19 cellular contexts compared by ENCODE assay signal in the genomic region with DNA sequence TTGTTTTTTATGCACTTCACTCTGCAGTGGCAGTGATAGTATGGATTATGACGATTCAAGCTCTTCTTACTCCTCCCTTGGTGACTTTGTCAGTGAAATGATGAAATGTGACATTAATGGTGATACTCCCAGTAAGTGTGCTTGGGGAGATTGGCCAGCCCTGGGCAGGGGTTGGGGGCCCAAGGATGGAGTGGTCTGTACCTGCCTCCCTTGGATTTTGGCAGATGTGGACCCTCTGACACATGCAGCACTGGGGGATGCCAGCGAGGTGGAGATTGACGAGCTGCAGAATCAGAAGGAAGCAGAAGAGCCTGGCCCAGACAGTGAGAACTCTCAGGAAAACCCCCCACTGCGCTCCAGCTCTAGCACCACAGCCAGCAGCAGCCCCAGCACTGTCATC. TPM values are rescaled to one million over a fixed set of nuclear protein-coding genes. Genes with fewer than 3 reads are reported as not detected.
DNase-seq lines count a peak whose midpoint lies in the region; ATAC-seq, FAIRE-seq and TF ChIP-seq lines count a peak whose summit lies in the region.
"Had no signal": no experiment of that assay in that cellular context is flagged by ENCODE, and none has a peak within 500 bp of the region (broad histone marks: within the 10 kb centered on the region; RNA-seq: fewer than 3 reads in every experiment).

No MANE protein-coding gene starts in this region.

- no peak overlapping the region for H3K4me3 ChIP-seq in Panc1 (ENCODE audit: low read depth in 2 of 2, low read length in 2 of 2)
- H3K4me3 ChIP-seq in endothelial cell of umbilical vein (replicated peaks in 1 of 3; ENCODE audit: insufficient read depth in 1 of 3, low read depth in 1 of 3, low read length in 3 of 3), result no peak overlapping the region
- no peak overlapping the region for H3K4me3 ChIP-seq in stomach
- H3K4me3 ChIP-seq: HAP-1 had no signal

- H3K9me3 ChIP-seq in Panc1 (ENCODE audit: control insufficient read depth, insufficient read depth, low read depth, low read length) (no peaks in the 10 kb centered on the region), endothelial cell of umbilical vein (replicated peaks; ENCODE audit: control insufficient read depth, insufficient read depth, low read length) (no peaks in the 10 kb centered on the region), stomach (no peaks in the 10 kb centered on the region)
- H3K9me3 ChIP-seq: HAP-1 had no signal

- no peaks in the 10 kb centered on the region for H3K79me2 ChIP-seq in endothelial cell of umbilical vein (ENCODE audit: control insufficient read depth, insufficient read depth, low read length)

- WGBS in stomach, 5 donors, result 90 to 98% (median 94%) methylated on average over 4 of the region's 4 CpGs

- no peak overlapping the region for H3K4me2 ChIP-seq in endothelial cell of umbilical vein (ENCODE audit: insufficient read depth, low read length)

- no peak overlapping the region for H2AFZ ChIP-seq in endothelial cell of umbilical vein (ENCODE audit: low read depth, low read length)

- H3K9ac ChIP-seq in endothelial cell of umbilical vein (replicated peaks; ENCODE audit: extremely low read depth, insufficient read depth, low read length), result no peak overlapping the region

- CTCF ChIA-PET in Panc1 (lab: Charles Lee) (no interaction called here), endothelial cell of umbilical vein (lab: Charles Lee) (interaction anchor here (1.0 to 1.6 kb wide), 2 partner anchors 9 to 70 kb away, joined by 3 to 7 read pairs; no protein-coding TSS in a partner anchor)

- no peak for FAIRE-seq in endothelial cell of umbilical vein (lab: Jason Lieb, UNC)
- FAIRE-seq: D721Med, G401.6, GM12892, H1 had no signal

- H3K36me3 ChIP-seq in Panc1 (ENCODE audit: control insufficient read depth, insufficient read depth, low read length) (peaks cover 24% of the 10 kb centered on the region), endothelial cell of umbilical vein (ENCODE audit: control insufficient read depth in 2 of 2, extremely low read depth in 1 of 2, insufficient read depth in 2 of 2, low read length in 2 of 2) (peaks cover 36 to 59% of the 10 kb centered on the region in 2 experiments), stomach (peaks cover 84 to 100% (median 100%) of the 10 kb centered on the region in 4 donors)

- H3K27ac ChIP-seq in Panc1 (ENCODE audit: low read length) (no peak overlapping the region), endothelial cell of umbilical vein (ENCODE audit: insufficient read depth, low read depth, low read length) (no peak overlapping the region), stomach (no peak overlapping the region)
- H3K27ac ChIP-seq: HL-60 had no signal

- TF ChIP-seq POLR2A in endothelial cell of umbilical vein (IDR thresholded peaks at IDR 0.05; ENCODE audit: low read depth, low read length) (no peak), stomach (IDR thresholded peaks at IDR 0.05) (no peak)

- intact Hi-C loops in cardiac septum (cut with DNase I), result no loop called here
- intact Hi-C loops in left ventricle myocardium superior (cut with micrococcal nuclease), result no loop called here
- intact Hi-C loops in Panc1 (cut with micrococcal nuclease; ENCODE audit: unreplicated experiment), result no loop called here
- intact Hi-C loops in endothelial cell of umbilical vein (cut with micrococcal nuclease), result no loop called here
- intact Hi-C loops in stomach (cut with DNase I; ENCODE audit: low total_unique reads), result loop anchor here (10.0 kb wide), 1 partner anchor 419 kb away; no protein-coding TSS in a partner anchor

- POLR2A ChIA-PET in Panc1 (lab: Charles Lee) (no interaction called here), endothelial cell of umbilical vein (lab: Charles Lee) (no interaction called here)

- no peaks in the 10 kb centered on the region for H3K27me3 ChIP-seq in Panc1 (ENCODE audit: control insufficient read depth, insufficient read depth, low read length)
- H3K27me3 ChIP-seq in endothelial cell of umbilical vein (ENCODE audit: control insufficient read depth in 2 of 2, insufficient read depth in 2 of 2, low read length in 2 of 2), result no peaks in the 10 kb centered on the region
- H3K27me3 ChIP-seq in stomach, result no peaks in the 10 kb centered on the region

- no peak for TF ChIP-seq EP300 in stomach (IDR thresholded peaks at IDR 0.05)

- H3K4me1 ChIP-seq in Panc1 (ENCODE audit: control insufficient read depth, insufficient read depth, low read length), result no peaks in the 10 kb centered on the region
- H3K4me1 ChIP-seq in endothelial cell of umbilical vein (ENCODE audit: control insufficient read depth, extremely low read depth, insufficient read depth, low read length), result no peaks in the 10 kb centered on the region
- H3K4me1 ChIP-seq in stomach, result no peaks in the 10 kb centered on the region
- H3K4me1 ChIP-seq: HAP-1 had no signal

- no peak for ATAC-seq in left ventricle myocardium superior
- ATAC-seq in Panc1, result no peak

- no peaks in the 10 kb centered on the region for H3K9me1 ChIP-seq in endothelial cell of umbilical vein (replicated peaks; ENCODE audit: control insufficient read depth, extremely low read depth, insufficient read depth, low read length)

- in situ Hi-C loops in Panc1 (cut with HindIII; ENCODE audit: low pct_unique_long_range_greater_than_20kb, low sequenced_read_pairs), result no loop called here

- DNase-seq in cardiac septum (ENCODE audit: low spot score) (peak; percentile 51), left ventricle myocardium superior (no peak), Panc1 (ENCODE audit: low read depth, low spot score) (no peak), endothelial cell of umbilical vein (ENCODE audit: low read depth, low spot score) (no peak), HCEC 1CT (no peak), stomach (no peak), amygdala (lab: John Stamatoyannopoulos, UW) (no peak)
- DNase-seq: C1 segment of cervical spinal cord; CD4-positive, alpha-beta T cell; DMS153; DMS79 treated with DMSO at 0.1 percent for 48 hours; EL; KBM-7 had no signal

- TF ChIP-seq CTCF in Panc1 (IDR thresholded peaks at IDR 0.05) (no peak), endothelial cell of umbilical vein (IDR thresholded peaks at IDR 0.05; ENCODE audit: extremely low read depth in 1 of 2, insufficient read depth in 1 of 2, low read depth in 1 of 2, low read length in 2 of 2) (no peak), stomach (IDR thresholded peaks at IDR 0.05) (no peak)

- TSS peak; percentile 44 for BruUV-seq in Panc1 (replicated peaks; lab: Mats Ljungman, UMichigan)
- TSS peak; percentile 58 for BruUV-seq in endothelial cell of umbilical vein (replicated peaks; lab: Mats Ljungman, UMichigan)

- no peaks in the 10 kb centered on the region for H4K20me1 ChIP-seq in endothelial cell of umbilical vein (replicated peaks; ENCODE audit: control insufficient read depth, extremely low read depth, insufficient read depth, low read length)

- dilution Hi-C loops in endothelial cell of umbilical vein (cut with MboI; ENCODE audit: extremely low pct_ligation_motif_present, low sequenced_read_pairs), result no loop called here

TF ChIP-seq in endothelial cell of umbilical vein, 7 proteins besides CTCF, POLR2A, EP300 and RAD21 (continues in another document):
- TF ChIP-seq GATA2 (IDR thresholded peaks at IDR 0.05; ENCODE audit: insufficient read depth, insufficient read length, low read depth, low read length) (no peak), JUN (IDR thresholded peaks at IDR 0.05; ENCODE audit: borderline replicate concordance, insufficient read depth, insufficient read length, low read depth) (no peak)

RNA-seq across cellular contexts. Expression of a gene that starts 14.2 kb away (rescaled TPM):
- total RNA-seq in cardiac septum (33.1 TPM), left ventricle myocardium superior (46.4 TPM), Panc1 (2021; ENCODE audit: unreplicated experiment) (51.1 TPM), endothelial cell of umbilical vein (36.8 and 38.5 TPM in 2 replicates), stomach (100 to 1,000 TPM in 1 of 5 donors, 10 to 100 TPM in 4; 38.9 to 131 (median 54.0) TPM)
- polyA plus RNA-seq in Panc1 (2012; ENCODE audit: insufficient read length), result 42.9 TPM
- polyA plus RNA-seq in endothelial cell of umbilical vein (25.5 and 35.3 TPM in 2 replicates), stomach (10 to 100 TPM; 13.6 to 14.7 (median 14.2) TPM)
- 15.6 and 17.5 TPM in 2 replicates for polyA plus RNA-seq in endothelial cell of umbilical vein (2011; cell fraction: cytosol; rRNA removed)
- 72.4 and 96.5 TPM in 2 replicates for polyA plus RNA-seq in endothelial cell of umbilical vein (2011; cell fraction: nucleus; rRNA removed)
- 24.6 and 25.8 TPM in 2 replicates for polyA plus RNA-seq in endothelial cell of umbilical vein (2012)
- 73.1 and 89.7 TPM in 2 replicates for polyA minus RNA-seq in endothelial cell of umbilical vein
- 54.2 TPM for polyA minus RNA-seq in endothelial cell of umbilical vein (2011; cell fraction: cytosol; rRNA and poly(A)+ RNA removed)
- polyA minus RNA-seq in endothelial cell of umbilical vein (2011; cell fraction: nucleus; rRNA and poly(A)+ RNA removed), result 60.8 and 96.7 TPM in 2 replicates

RNA-seq across cellular contexts. Expression of a gene that starts 26.4 kb away (rescaled TPM):
- total RNA-seq in cardiac septum, result 7.1 TPM
- total RNA-seq in left ventricle myocardium superior, result 15.6 TPM
- total RNA-seq in Panc1 (2021; ENCODE audit: unreplicated experiment), result 17.2 TPM
- polyA plus RNA-seq in Panc1 (2012; ENCODE audit: insufficient read length), result 19.7 TPM
- 7.4 and 9.8 TPM in 2 replicates for total RNA-seq in endothelial cell of umbilical vein
- polyA plus RNA-seq in endothelial cell of umbilical vein, result 16.3 and 19.1 TPM in 2 replicates
- polyA plus RNA-seq in endothelial cell of umbilical vein (2011; cell fraction: cytosol; rRNA removed), result 12.3 and 14.0 TPM in 2 replicates
- 22.8 and 30.1 TPM in 2 replicates for polyA plus RNA-seq in endothelial cell of umbilical vein (2011; cell fraction: nucleus; rRNA removed)
- 7.4 and 8.4 TPM in 2 replicates for polyA plus RNA-seq in endothelial cell of umbilical vein (2012)
- polyA minus RNA-seq in endothelial cell of umbilical vein, result 12.0 and 19.2 TPM in 2 replicates
- polyA minus RNA-seq in endothelial cell of umbilical vein (2011; cell fraction: cytosol; rRNA and poly(A)+ RNA removed), result 50.5 TPM
- 7.1 and 7.2 TPM in 2 replicates for polyA minus RNA-seq in endothelial cell of umbilical vein (2011; cell fraction: nucleus; rRNA and poly(A)+ RNA removed)
- 10 to 100 TPM; 20.0 to 94.5 (median 36.6) TPM for total RNA-seq in stomach
- 100 to 1,000 TPM in 1 of 3 donors, 10 to 100 TPM in 2; 31.3 to 100 (median 47.2) TPM for polyA plus RNA-seq in stomach

RNA-seq across cellular contexts. Expression of a gene that starts 35.5 kb away (rescaled TPM):
- 17.3 TPM for total RNA-seq in cardiac septum
- 20.3 TPM for total RNA-seq in left ventricle myocardium superior
- 28.4 TPM for total RNA-seq in Panc1 (2021; ENCODE audit: unreplicated experiment)
- polyA plus RNA-seq in Panc1 (2012; ENCODE audit: insufficient read length), result 28.7 TPM
- 35.6 and 39.7 TPM in 2 replicates for total RNA-seq in endothelial cell of umbilical vein
- 49.2 and 52.6 TPM in 2 replicates for polyA plus RNA-seq in endothelial cell of umbilical vein
- polyA plus RNA-seq in endothelial cell of umbilical vein (2011; cell fraction: cytosol; rRNA removed), result 32.4 and 38.2 TPM in 2 replicates
- 44.8 and 56.0 TPM in 2 replicates for polyA plus RNA-seq in endothelial cell of umbilical vein (2011; cell fraction: nucleus; rRNA removed)
- 22.8 and 24.6 TPM in 2 replicates for polyA plus RNA-seq in endothelial cell of umbilical vein (2012)
- 36.5 and 42.3 TPM in 2 replicates for polyA minus RNA-seq in endothelial cell of umbilical vein
- polyA minus RNA-seq in endothelial cell of umbilical vein (2011; cell fraction: cytosol; rRNA and poly(A)+ RNA removed), result 26.8 TPM
- polyA minus RNA-seq in endothelial cell of umbilical vein (2011; cell fraction: nucleus; rRNA and poly(A)+ RNA removed), result 23.0 and 23.4 TPM in 2 replicates
- 100 to 1,000 TPM in 1 of 5 donors, 10 to 100 TPM in 4; 20.1 to 147 (median 52.0) TPM for total RNA-seq in stomach
- polyA plus RNA-seq in stomach, result 10 to 100 TPM; 10.8 to 24.7 (median 21.6) TPM
